11 cellular contexts compared by ENCODE assay signal in genomic region chr9:19782005-19782404, GRCh38. TPM values are rescaled to one million over a fixed set of nuclear protein-coding genes. Genes with fewer than 3 reads are reported as not detected.
A peak's percentile ranks its signal among the peaks of the same experiment; 100 is the strongest.
DNase-seq lines count a peak whose midpoint lies in the region; TF ChIP-seq lines count a peak whose summit lies in the region.
"Had no signal": no experiment of that assay in that cellular context is flagged by ENCODE, and none has a peak within 500 bp of the region (broad histone marks: within the 10 kb centered on the region; RNA-seq: fewer than 3 reads in every experiment).

No MANE protein-coding gene starts in this region.

- no peak overlapping the region for H3K27ac Mint-ChIP-seq in glutamatergic neuron (ENCODE audit: unreplicated experiment)
- H3K27ac Mint-ChIP-seq: natural killer cell had no signal

- H3K9me3 ChIP-seq in HEK293 (ENCODE audit: control insufficient read depth, insufficient read depth, low read depth, low read length) (no peaks in the 10 kb centered on the region), BE2C (no peaks in the 10 kb centered on the region), OCI-LY7 (ENCODE audit: low read length) (no peaks in the 10 kb centered on the region)

- H3K4me3 ChIP-seq in HEK293 (ENCODE audit: low read depth, low read length) (no peak overlapping the region), choroid plexus epithelial cell (ENCODE audit: low read depth, low read length) (no peak overlapping the region), BE2C (ENCODE audit: low read depth, low read length) (no peak overlapping the region), OCI-LY7 (ENCODE audit: low read depth, low read length, poor library complexity, severe bottlenecking) (no peak overlapping the region)
- H3K4me3 ChIP-seq: smooth muscle cell had no signal

- H3K36me3 ChIP-seq in HEK293 (ENCODE audit: control insufficient read depth in 2 of 2, insufficient read depth in 1 of 2, low read length in 2 of 2) (no peaks in the 10 kb centered on the region), BE2C (no peaks in the 10 kb centered on the region), OCI-LY7 (ENCODE audit: insufficient read depth, low read length) (no peaks in the 10 kb centered on the region)

- peaks cover 2% of the 10 kb centered on the region for H3K27me3 Mint-ChIP-seq in glutamatergic neuron (ENCODE audit: unreplicated experiment)

- POLR2A ChIA-PET in HEK293 (lab: Yijun Ruan, JAX) (no interaction called here), OCI-LY7 (lab: Charles Lee) (no interaction called here)

- CTCF ChIA-PET in HEK293 (lab: Yijun Ruan, JAX): no interaction called here
- CTCF ChIA-PET in OCI-LY7 (lab: Charles Lee; ENCODE audit: unreplicated experiment): no interaction called here

- H3K36me3 Mint-ChIP-seq in glutamatergic neuron (ENCODE audit: unreplicated experiment): no peaks in the 10 kb centered on the region
- H3K36me3 Mint-ChIP-seq: natural killer cell had no signal

- DNase-seq in NCI-H524 treated with DMSO at 0.1 percent for 48 hours (lab: John Stamatoyannopoulos, UW): peak; percentile 14
- peak; percentile 4 for DNase-seq in choroid plexus epithelial cell (ENCODE audit: low read depth)
- peak; percentile 71 for DNase-seq in myocyte (ENCODE audit: low read depth)
- no peak for DNase-seq in glutamatergic neuron
- DNase-seq in BE2C: no peak
- DNase-seq in OCI-LY7 (ENCODE audit: low spot score): no peak
- DNase-seq: natural killer cell, NCI-H1436 had no signal

- no peaks in the 10 kb centered on the region for H3K4me1 Mint-ChIP-seq in glutamatergic neuron (ENCODE audit: low read depth, unreplicated experiment)
- H3K4me1 Mint-ChIP-seq: natural killer cell had no signal

- H3K4me2 ChIP-seq in OCI-LY7 (ENCODE audit: low read length): no peak overlapping the region
- H3K4me2 ChIP-seq: smooth muscle cell had no signal

- H3K79me2 ChIP-seq in OCI-LY7 (ENCODE audit: insufficient read depth, low read depth, low read length): no peaks in the 10 kb centered on the region

- H3K9me3 Mint-ChIP-seq in glutamatergic neuron (ENCODE audit: unreplicated experiment): no peaks in the 10 kb centered on the region

- H3K4me3 Mint-ChIP-seq in glutamatergic neuron (ENCODE audit: unreplicated experiment): no peak overlapping the region
- H3K4me3 Mint-ChIP-seq: natural killer cell had no signal

- TF ChIP-seq CTCF in HEK293 (tag by site-specific recombination; IDR thresholded peaks at IDR 0.05) (no peak), choroid plexus epithelial cell (conservative IDR thresholded peaks at IDR 0.05; ENCODE audit: low read depth, low read length) (no peak), glutamatergic neuron (IDR thresholded peaks at IDR 0.05; ENCODE audit: partially characterized antibody, unreplicated experiment) (no peak), BE2C (IDR thresholded peaks at IDR 0.05; ENCODE audit: low read depth, low read length) (no peak), OCI-LY7 (conservative IDR thresholded peaks at IDR 0.05; ENCODE audit: low read length) (no peak)

- H3K9me2 ChIP-seq in OCI-LY7 (ENCODE audit: insufficient read depth, low read length): no peaks in the 10 kb centered on the region

- H3K4me1 ChIP-seq in HEK293 (ENCODE audit: control insufficient read depth, insufficient read depth, low read length) (no peaks in the 10 kb centered on the region), BE2C (no peaks in the 10 kb centered on the region), OCI-LY7 (ENCODE audit: insufficient read depth, low read length, poor library complexity, severe bottlenecking) (no peaks in the 10 kb centered on the region)

- H4K20me1 ChIP-seq in OCI-LY7 (ENCODE audit: insufficient read depth, low read length): no peaks in the 10 kb centered on the region; the same call in 1 of the 2 replicates

- H3K27me3 ChIP-seq in BE2C: no peaks in the 10 kb centered on the region

- intact Hi-C loops in OCI-LY7 (cut with micrococcal nuclease; ENCODE audit: unreplicated experiment): no loop called here

- no TSS peak for BruUV-seq in OCI-LY7 (replicated peaks; lab: Mats Ljungman, UMichigan)

- H2AFZ ChIP-seq in OCI-LY7 (ENCODE audit: low read length): no peak overlapping the region

- no peak overlapping the region for H3K27ac ChIP-seq in HEK293 (ENCODE audit: extremely low read depth, low read depth, low read length)
- no peak overlapping the region for H3K27ac ChIP-seq in OCI-LY7 (ENCODE audit: low read depth, low read length, poor library complexity, severe bottlenecking)
- H3K27ac ChIP-seq: epithelial cell of prostate had no signal

TF ChIP-seq in HEK293, 187 proteins besides CTCF, POLR2A, EP300 and RAD21:
- no peak for TF ChIP-seq ZNF639 (tag by site-specific recombination; IDR thresholded peaks at IDR 0.05)
- peak; percentile 93 for TF ChIP-seq REST (tag by site-specific recombination; IDR thresholded peaks at IDR 0.05)

RNA-seq across cellular contexts. Expression of gene SLC24A2, which starts 6.8 kb away (rescaled TPM):
- total RNA-seq in myocyte: 0.26 and 0.53 TPM in 2 replicates
- 0.97 TPM for polyA plus RNA-seq in myocyte (2012)
- total RNA-seq in glutamatergic neuron (ENCODE audit: unreplicated experiment): 5.1 TPM
- not detected for polyA plus RNA-seq in BE2C (2012; ENCODE audit: insufficient read depth, insufficient read length, low read depth)
- not detected in 2 replicates for total RNA-seq in OCI-LY7 (2014; rRNA removed; shearing (Covaris generic))
- not detected in 2 replicates for total RNA-seq in OCI-LY7 (2022)

Comparison
In these comparisons a context has a peak if more than half of its experiments do, and no peak if none do; other contexts are left out.
1. DNase-seq: peak in NCI-H524 treated with DMSO at 0.1 percent for 48 hours (single experiment), choroid plexus epithelial cell (single experiment) and myocyte (single experiment); none in glutamatergic neuron (single experiment), BE2C (single experiment) and OCI-LY7 (single experiment).